ENCODE assay signal across 1 cellular context in genomic region chr6:158220786-158221442, GRCh38.
TF ChIP-seq lines count a peak whose summit lies in the region.

No MANE protein-coding gene starts in this region.

TF ChIP-seq in GM12878, 131 proteins besides CTCF, POLR2A, EP300 and RAD21 (continued from another document):
- no peak for TF ChIP-seq SREBF2 (IDR thresholded peaks at IDR 0.05; ENCODE audit: low read length)
- TF ChIP-seq CREB1 (IDR thresholded peaks at IDR 0.05; ENCODE audit: low read depth) = no peak
- TF ChIP-seq POU2F2 (IDR thresholded peaks at IDR 0.05; ENCODE audit: borderline replicate concordance, low read depth, low read length) = 0 out of 3 replicates have a peak, but pooled peaks have one; percentile 28
- no peak for TF ChIP-seq SIX5 (IDR thresholded peaks at IDR 0.05; ENCODE audit: low read depth, low read length, severe bottlenecking)
- TF ChIP-seq NRF1 (conservative IDR thresholded peaks at IDR 0.05; ENCODE audit: low read depth, low read length) = no peak
- TF ChIP-seq WRNIP1 (IDR thresholded peaks at IDR 0.05; ENCODE audit: borderline replicate concordance, low read depth, low read length) = no peak
- TF ChIP-seq SMARCA5 (IDR thresholded peaks at IDR 0.05) = peak; percentile 24; the same call in 1 of the 2 replicates
- TF ChIP-seq ZNF622 (IDR thresholded peaks at IDR 0.05) = no peak
- no peak for TF ChIP-seq IRF3 (IDR thresholded peaks at IDR 0.05)
- TF ChIP-seq BMI1 (IDR thresholded peaks at IDR 0.05; ENCODE audit: borderline replicate concordance) = no peak
- 0 out of 2 replicates have a peak, but pooled peaks have one; percentile 13 for TF ChIP-seq RUNX3 (IDR thresholded peaks at IDR 0.05; ENCODE audit: low read length)
- TF ChIP-seq GABPA (IDR thresholded peaks at IDR 0.05; ENCODE audit: low read depth) = no peak
- TF ChIP-seq BRCA1 (IDR thresholded peaks at IDR 0.05; ENCODE audit: low read depth, low read length) = no peak
- no peak for TF ChIP-seq ZNF207 (IDR thresholded peaks at IDR 0.05; ENCODE audit: borderline replicate concordance)
- no peak for TF ChIP-seq USF2 (IDR thresholded peaks at IDR 0.05; ENCODE audit: borderline replicate concordance, low read depth, low read length)
- TF ChIP-seq PKNOX1 (IDR thresholded peaks at IDR 0.05) = 0 out of 2 replicates have a peak, but pooled peaks have one; percentile 21
- no peak for TF ChIP-seq CBFB (IDR thresholded peaks at IDR 0.05; ENCODE audit: low read depth)
- TF ChIP-seq YY1 (IDR thresholded peaks at IDR 0.05; ENCODE audit: low read depth, low read length) = peak; percentile 62; the same call in 1 of the 2 replicates
- no peak for TF ChIP-seq E2F8 (IDR thresholded peaks at IDR 0.05; ENCODE audit: low read depth, partially characterized antibody)
- TF ChIP-seq STAT1 (conservative IDR thresholded peaks at IDR 0.05) = no peak
- TF ChIP-seq ZNF274 (IDR thresholded peaks at IDR 0.05; ENCODE audit: insufficient read depth, insufficient read length) = no peak
- TF ChIP-seq LARP7 (IDR thresholded peaks at IDR 0.05) = no peak
- TF ChIP-seq NFIC (IDR thresholded peaks at IDR 0.05; ENCODE audit: low read depth, low read length) = no peak
- no peak for TF ChIP-seq FOXM1 (IDR thresholded peaks at IDR 0.05; ENCODE audit: low read depth, low read length)
- TF ChIP-seq ATF2 (IDR thresholded peaks at IDR 0.05; ENCODE audit: low read length) = no peak
- peak; percentile 31; the same call in 1 of the 2 replicates for TF ChIP-seq RB1 (IDR thresholded peaks at IDR 0.05; ENCODE audit: borderline replicate concordance)
- no peak for TF ChIP-seq NR2F1 (conservative IDR thresholded peaks at IDR 0.05)
- no peak for TF ChIP-seq GATAD2B (conservative IDR thresholded peaks at IDR 0.05; ENCODE audit: low read depth)
- no peak for TF ChIP-seq RELA (IDR thresholded peaks at IDR 0.05; ENCODE audit: borderline replicate concordance, partially characterized antibody)
- no peak for TF ChIP-seq SMAD1 (IDR thresholded peaks at IDR 0.05; ENCODE audit: low read depth, partially characterized antibody)
- no peak for TF ChIP-seq TBL1XR1 (IDR thresholded peaks at IDR 0.05; ENCODE audit: low read depth, low read length)
- peak; percentile 28; the same call in 1 of the 2 replicates for TF ChIP-seq ZNF592 (IDR thresholded peaks at IDR 0.05)
- no peak for TF ChIP-seq ATF7 (IDR thresholded peaks at IDR 0.05; ENCODE audit: low read depth)
- TF ChIP-seq CHD4 (IDR thresholded peaks at IDR 0.05) = no peak
- no peak for TF ChIP-seq BACH1 (IDR thresholded peaks at IDR 0.05; ENCODE audit: borderline replicate concordance)
- no peak for TF ChIP-seq IKZF1 (conservative IDR thresholded peaks at IDR 0.05)
- no peak for TF ChIP-seq SIN3A (IDR thresholded peaks at IDR 0.05; ENCODE audit: low read depth, low read length)
- TF ChIP-seq ESRRA (IDR thresholded peaks at IDR 0.05; ENCODE audit: low read length) = no peak
- no peak for TF ChIP-seq TAF1 (IDR thresholded peaks at IDR 0.05; ENCODE audit: borderline replicate concordance, low read depth, low read length)
- TF ChIP-seq SUPT20H (IDR thresholded peaks at IDR 0.05; ENCODE audit: borderline replicate concordance, control insufficient read depth, low read depth, low read length) = no peak
- TF ChIP-seq RBBP5 (conservative IDR thresholded peaks at IDR 0.05) = no peak
- no peak for TF ChIP-seq MTA3 (IDR thresholded peaks at IDR 0.05; ENCODE audit: borderline replicate concordance, low read length)
- no peak for TF ChIP-seq POLR2AphosphoS5 (IDR thresholded peaks at IDR 0.05; ENCODE audit: low read length)
- no peak for TF ChIP-seq STAT3 (IDR thresholded peaks at IDR 0.05; ENCODE audit: low read depth, low read length)
- 0 out of 2 replicates have a peak, but pooled peaks have one; percentile 23 for TF ChIP-seq IRF4 (IDR thresholded peaks at IDR 0.05; ENCODE audit: low read depth, low read length)
- no peak for TF ChIP-seq RCOR1 (conservative IDR thresholded peaks at IDR 0.05; ENCODE audit: low read depth, low read length)
- no peak for TF ChIP-seq MYB (IDR thresholded peaks at IDR 0.05; ENCODE audit: borderline replicate concordance, low read depth, low read length)
